Comparison of ENCODE assay signal across 8 cellular contexts in the genomic region with DNA sequence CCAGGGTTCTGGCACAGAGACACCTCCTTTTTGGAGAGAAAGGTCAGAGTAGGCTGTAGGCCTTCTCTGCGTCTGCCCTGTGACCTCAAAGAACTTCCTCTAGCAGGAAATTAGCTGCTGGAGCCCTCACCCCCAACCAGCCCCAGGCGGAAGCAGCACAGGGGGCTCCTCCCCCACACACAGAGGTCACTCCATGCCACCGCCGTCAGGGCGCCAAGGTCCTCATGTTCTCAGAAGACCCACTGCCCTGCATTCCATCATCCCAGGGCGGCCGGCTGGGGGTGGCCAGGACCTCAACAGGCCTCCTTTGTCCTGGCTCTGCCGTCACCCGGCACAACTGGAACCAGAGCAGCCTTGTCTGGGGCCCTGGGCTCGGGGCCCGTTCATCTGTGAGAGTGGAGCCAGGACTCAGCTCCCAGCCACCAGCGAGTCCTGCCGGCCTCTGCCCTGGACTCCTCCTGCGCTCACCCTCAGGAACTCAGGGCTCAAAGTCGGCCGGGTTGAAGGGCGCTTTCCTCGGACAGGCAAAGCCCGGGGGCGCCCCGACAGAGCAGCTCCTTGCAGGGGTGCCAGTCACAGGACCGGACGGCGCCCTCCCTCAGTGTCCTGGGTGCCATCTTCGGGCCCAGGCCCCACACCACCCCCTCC. TPM values are rescaled to one million over a fixed set of nuclear protein-coding genes. Genes with fewer than 3 reads are reported as not detected.
A peak's percentile ranks its signal among the peaks of the same experiment; 100 is the strongest.
DNase-seq lines count a peak whose midpoint lies in the region; ATAC-seq and TF ChIP-seq lines count a peak whose summit lies in the region.

No MANE protein-coding gene starts in this region.

- no peaks in the 10 kb centered on the region for H3K9me3 Mint-ChIP-seq in activated T-helper 2 cell treated with anti-CD3 and anti-CD28 coated beads, Interferon-gamma antibody, Interleukin-2, Interleukin-4, amounts not matched to agents 10 μg/mL and 5 μg/mL and 100 μg/mL, durations not matched to agents 14 hours and 24 hours and 36 hours

- peaks cover under 1% of the 10 kb centered on the region; the same call in 1 of the 2 replicates for H4K20me1 ChIP-seq in DND-41 (ENCODE audit: insufficient read depth, low read length)
- no peaks in the 10 kb centered on the region for H4K20me1 ChIP-seq in osteoblast (ENCODE audit: insufficient read depth, low read length)

- H3K4me3 Mint-ChIP-seq in activated T-helper 2 cell treated with anti-CD3 and anti-CD28 coated beads, Interferon-gamma antibody, Interleukin-2, Interleukin-4, amounts not matched to agents 10 μg/mL and 5 μg/mL and 100 μg/mL, durations not matched to agents 14 hours and 24 hours and 36 hours (ENCODE audit: low read depth), result peak overlapping the region; percentile 88

- H3K4me3 ChIP-seq in DND-41 (ENCODE audit: low read depth in 1 of 2, low read length in 2 of 2) (peak overlapping the region in 1 of 2 experiments; percentile 71; a peak in 3 of 4 replicates), osteoblast (ENCODE audit: insufficient read depth, low read length) (no peak overlapping the region)

- H3K4me1 ChIP-seq in DND-41 (ENCODE audit: insufficient read depth, low read length) (peaks cover 74% of the 10 kb centered on the region), osteoblast (ENCODE audit: insufficient read depth, low read length) (no peaks in the 10 kb centered on the region)

- H2AFZ ChIP-seq in DND-41 (ENCODE audit: low read depth, low read length) (no peak overlapping the region), osteoblast (ENCODE audit: low read length) (no peak overlapping the region)

- H3K27me3 ChIP-seq in DND-41 (ENCODE audit: insufficient read depth, low read length, poor library complexity) (no peaks in the 10 kb centered on the region), osteoblast (ENCODE audit: insufficient read depth, low read length) (peaks cover 33% of the 10 kb centered on the region)

- no peaks in the 10 kb centered on the region for H3K9me3 ChIP-seq in DND-41 (ENCODE audit: insufficient read depth, low read length, severe bottlenecking)
- H3K9me3 ChIP-seq in osteoblast (ENCODE audit: low read depth, low read length), result no peaks in the 10 kb centered on the region

- no peak for TF ChIP-seq CTCF in DND-41 (IDR thresholded peaks at IDR 0.05; ENCODE audit: borderline replicate concordance, extremely low read depth, low read length, poor library complexity, severe bottlenecking)
- no peak for TF ChIP-seq CTCF in osteoblast (IDR thresholded peaks at IDR 0.05; ENCODE audit: extremely low read depth, low read depth, low read length)

- peak overlapping the region; percentile 70 for H3K9ac ChIP-seq in DND-41 (ENCODE audit: low read depth, low read length)

- peaks cover 45% of the 10 kb centered on the region for H3K36me3 Mint-ChIP-seq in activated T-helper 2 cell treated with anti-CD3 and anti-CD28 coated beads, Interferon-gamma antibody, Interleukin-2, Interleukin-4, amounts not matched to agents 10 μg/mL and 5 μg/mL and 100 μg/mL, durations not matched to agents 14 hours and 24 hours and 36 hours (ENCODE audit: low read depth)

- H3K27ac Mint-ChIP-seq in activated T-helper 2 cell treated with anti-CD3 and anti-CD28 coated beads, Interferon-gamma antibody, Interleukin-2, Interleukin-4, amounts not matched to agents 10 μg/mL and 5 μg/mL and 100 μg/mL, durations not matched to agents 14 hours and 24 hours and 36 hours, result peak overlapping the region; percentile 86

- no peaks in the 10 kb centered on the region for H3K27me3 Mint-ChIP-seq in activated T-helper 2 cell treated with anti-CD3 and anti-CD28 coated beads, Interferon-gamma antibody, Interleukin-2, Interleukin-4, amounts not matched to agents 10 μg/mL and 5 μg/mL and 100 μg/mL, durations not matched to agents 14 hours and 24 hours and 36 hours (ENCODE audit: low read depth)

- H3K79me2 ChIP-seq in DND-41 (ENCODE audit: insufficient read depth, low read length), result peaks cover 9% of the 10 kb centered on the region
- H3K79me2 ChIP-seq in osteoblast (ENCODE audit: insufficient read depth, low read length), result no peaks in the 10 kb centered on the region

- peaks cover 40% of the 10 kb centered on the region for H3K4me1 Mint-ChIP-seq in activated T-helper 2 cell treated with anti-CD3 and anti-CD28 coated beads, Interferon-gamma antibody, Interleukin-2, Interleukin-4, amounts not matched to agents 10 μg/mL and 5 μg/mL and 100 μg/mL, durations not matched to agents 14 hours and 24 hours and 36 hours (ENCODE audit: low read depth)

- H3K27ac ChIP-seq in DND-41 (ENCODE audit: low read length), result peak overlapping the region; percentile 60
- no peak overlapping the region for H3K27ac ChIP-seq in osteoblast (ENCODE audit: low read depth, low read length)

- DNase-seq in DND-41 (peak; percentile 66), NOMO-1 (lab: John Stamatoyannopoulos, UW; ENCODE audit: unreplicated experiment in 2 of 2) (peak; percentile 78 to 93), head of caudate nucleus (peak; percentile 80 to 96 (median 90)), osteoblast (ENCODE audit: insufficient read length, low spot score, missing footprints) (peak; percentile 80), LoVo (ENCODE audit: low spot score) (no peak)
- peak; percentile 72 for DNase-seq in activated T-helper 2 cell treated with anti-CD3 and anti-CD28 coated beads, Interferon-gamma antibody, Interleukin-2, Interleukin-4, amounts not matched to agents 10 μg/mL and 5 μg/mL and 100 μg/mL, durations not matched to agents 14 hours and 24 hours and 36 hours (ENCODE audit: low spot score)

- intact Hi-C loops in activated T-helper 2 cell treated with anti-CD3 and anti-CD28 coated beads, Interferon-gamma antibody, Interleukin-2, Interleukin-4, amounts not matched to agents 10 μg/mL and 5 μg/mL and 100 μg/mL, durations not matched to agents 14 hours and 24 hours and 36 hours (cut with micrococcal nuclease), result loop anchor here (1.0 to 10.0 kb wide), 3 partner anchors 14 to 1393 kb away; a partner anchor contains a TSS
- intact Hi-C loops in head of caudate nucleus (cut with DNase I), result loop anchor here (5.0 kb wide), 1 partner anchor 45 kb away; no protein-coding TSS in a partner anchor

- H3K36me3 ChIP-seq in DND-41 (ENCODE audit: insufficient read depth, low read length), result peaks cover 15% of the 10 kb centered on the region
- H3K36me3 ChIP-seq in osteoblast (ENCODE audit: insufficient read depth, low read length), result no peaks in the 10 kb centered on the region

- H3K4me2 ChIP-seq in DND-41 (ENCODE audit: insufficient read depth, low read length) (peak overlapping the region; percentile 94), osteoblast (ENCODE audit: insufficient read depth, low read length) (no peak overlapping the region)

- ATAC-seq in DND-41 (ENCODE audit: insufficient read depth, low read depth) (no peak), HG03175 (IDR thresholded peaks at IDR 0.05; ENCODE audit: unreplicated experiment) (no peak), GM18517 (IDR thresholded peaks at IDR 0.05; ENCODE audit: unreplicated experiment) (no peak)

RNA-seq across cellular contexts. Expression of a gene that starts 1.2 kb away (rescaled TPM):
- 240 and 241 TPM in 2 replicates for total RNA-seq in activated T-helper 2 cell treated with anti-CD3 and anti-CD28 coated beads, Interferon-gamma antibody, Interleukin-2, Interleukin-4, amounts not matched to agents 10 μg/mL and 5 μg/mL and 100 μg/mL, durations not matched to agents 14 hours and 24 hours and 36 hours
- total RNA-seq in osteoblast, result under 0.01 TPM in 1 of 2 replicates, not detected in the other

RNA-seq across cellular contexts. Expression of a gene that starts 3.2 kb away (rescaled TPM):
- 196 and 208 TPM in 2 replicates for total RNA-seq in activated T-helper 2 cell treated with anti-CD3 and anti-CD28 coated beads, Interferon-gamma antibody, Interleukin-2, Interleukin-4, amounts not matched to agents 10 μg/mL and 5 μg/mL and 100 μg/mL, durations not matched to agents 14 hours and 24 hours and 36 hours
- total RNA-seq in osteoblast, result not detected in 2 replicates

RNA-seq across cellular contexts. Expression of a gene that starts 18.8 kb away (rescaled TPM):
- total RNA-seq in activated T-helper 2 cell treated with anti-CD3 and anti-CD28 coated beads, Interferon-gamma antibody, Interleukin-2, Interleukin-4, amounts not matched to agents 10 μg/mL and 5 μg/mL and 100 μg/mL, durations not matched to agents 14 hours and 24 hours and 36 hours, result not detected in 2 replicates
- not detected in 2 replicates for total RNA-seq in osteoblast

RNA-seq across cellular contexts. Expression of a gene that starts 41.0 kb away (rescaled TPM):
- 92.5 and 92.9 TPM in 2 replicates for total RNA-seq in activated T-helper 2 cell treated with anti-CD3 and anti-CD28 coated beads, Interferon-gamma antibody, Interleukin-2, Interleukin-4, amounts not matched to agents 10 μg/mL and 5 μg/mL and 100 μg/mL, durations not matched to agents 14 hours and 24 hours and 36 hours
- total RNA-seq in osteoblast, result 1.5 and 3.3 TPM in 2 replicates

RNA-seq across cellular contexts. Expression of a gene that starts 59.5 kb away (rescaled TPM):
- 64.6 and 65.9 TPM in 2 replicates for total RNA-seq in activated T-helper 2 cell treated with anti-CD3 and anti-CD28 coated beads, Interferon-gamma antibody, Interleukin-2, Interleukin-4, amounts not matched to agents 10 μg/mL and 5 μg/mL and 100 μg/mL, durations not matched to agents 14 hours and 24 hours and 36 hours
- 17.7 and 23.9 TPM in 2 replicates for total RNA-seq in osteoblast

Comparison
In these comparisons a context has a peak if more than half of its experiments do, and no peak if none do; other contexts are left out.
1. RNA of a gene that starts 1.2 kb away (total RNA-seq): 240 to 241 TPM in activated T-helper 2 cell treated with anti-CD3 and anti-CD28 coated beads, Interferon-gamma antibody, Interleukin-2, Interleukin-4, amounts not matched to agents 10 μg/mL and 5 μg/mL and 100 μg/mL, durations not matched to agents 14 hours and 24 hours and 36 hours; under 0.01 TPM in osteoblast; every median in the first group is over 100 times any median in the second.
2. RNA of a gene that starts 3.2 kb away (total RNA-seq): 196 to 208 TPM in activated T-helper 2 cell treated with anti-CD3 and anti-CD28 coated beads, Interferon-gamma antibody, Interleukin-2, Interleukin-4, amounts not matched to agents 10 μg/mL and 5 μg/mL and 100 μg/mL, durations not matched to agents 14 hours and 24 hours and 36 hours; not detected in osteoblast; every median in the first group is over 100 times any median in the second.